Comparison of ENCODE assay signal across 22 cellular contexts in genomic region chr5:164392531-164392930, GRCh38.
"Had no signal": no experiment of that assay in that cellular context is flagged by ENCODE, and none has a peak within 500 bp of the region (broad histone marks: within the 10 kb centered on the region; RNA-seq: fewer than 3 reads in every experiment).

No MANE protein-coding gene starts in this region.

- DNase-seq: IMR-90, MG63, NCI-H1105, NCI-H1417, NCI-H1436 treated with DMSO at 0.1 percent for 48 hours, NCI-H1694, NCI-H1930, NCI-H2081, NCI-H2107, NCI-H2227 treated with DMSO at 0.1 percent for 48 hours, NCI-H446, NCI-H510A, NCI-H524 treated with DMSO at 0.1 percent for 48 hours, NCI-H69, NCI-H774, Right ventricle myocardium superior, RPMI8226, SIG-M5 had no signal

- ATAC-seq: HepG2 had no signal

- H3K4me3 ChIP-seq: MG63, SJSA1, SK-N-MC had no signal

- FAIRE-seq: HepG2, RCC 7860 had no signal
